31 cellular contexts compared by ENCODE assay signal in the genomic region with DNA sequence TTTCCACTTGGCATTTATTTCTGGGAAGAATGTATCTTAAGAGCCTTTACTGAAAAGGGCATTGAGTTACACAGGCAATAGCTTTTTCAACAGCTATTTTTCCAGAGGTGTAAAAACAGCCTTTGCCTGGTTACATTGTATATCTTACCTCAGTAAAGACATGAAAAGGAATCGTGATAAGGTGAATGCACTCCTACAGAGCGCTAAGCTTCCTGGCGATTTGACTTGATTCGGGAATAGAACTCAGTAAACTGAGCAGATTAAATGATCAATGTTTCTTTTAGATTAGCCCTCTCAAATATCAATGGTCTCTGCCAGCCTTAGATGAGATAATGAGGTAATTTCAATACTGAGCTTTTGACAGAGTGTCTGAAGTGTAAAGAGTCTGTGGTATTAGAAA.
"Had no signal": no experiment of that assay in that cellular context is flagged by ENCODE, and none has a peak within 500 bp of the region (broad histone marks: within the 10 kb centered on the region; RNA-seq: fewer than 3 reads in every experiment).

No MANE protein-coding gene starts in this region.

- H3K27me3 ChIP-seq: ascending aorta, cardiac muscle cell, Peyer's patch had no signal

- H3K27ac ChIP-seq: ascending aorta, cardiac muscle cell, Peyer's patch, WERI-Rb-1 had no signal

- H3K4me3 Mint-ChIP-seq: activated CD4-positive, alpha-beta T cell treated with anti-CD3 and anti-CD28 coated beads, Interleukin-2, amount 10 ng/mL, durations not matched to agents 24 days and 14 days; activated CD8-positive, alpha-beta T cell treated with anti-CD3 and anti-CD28 coated beads for 36 hours; activated naive CD4-positive, alpha-beta T cell treated with anti-CD3 and anti-CD28 coated beads, Interleukin-2, amount 50 U/mL, for 24 hours; activated naive CD8-positive, alpha-beta T cell treated with anti-CD3 and anti-CD28 coated beads, Interleukin-2, amount 10 ng/mL, durations not matched to agents 7 days and 5 days; activated T-cell treated with anti-CD3 and anti-CD28 coated beads, Interleukin-2, amount 50 U/mL, for 72 hours; activated T-helper 17 cell treated with anti-CD3 and anti-CD28 coated beads, Interleukin-2, amount 50 U/mL, for 72 hours; central memory CD8-positive, alpha-beta T cell; IgD-negative memory B cell had no signal

- H3K27ac Mint-ChIP-seq: activated CD4-positive, alpha-beta T cell treated with anti-CD3 and anti-CD28 coated beads, Interleukin-2, amount 10 ng/mL, durations not matched to agents 24 days and 14 days; activated CD8-positive, alpha-beta T cell treated with anti-CD3 and anti-CD28 coated beads for 36 hours; activated naive CD4-positive, alpha-beta T cell treated with anti-CD3 and anti-CD28 coated beads, Interleukin-2, amount 50 U/mL, for 24 hours; activated naive CD8-positive, alpha-beta T cell treated with anti-CD3 and anti-CD28 coated beads, Interleukin-2, amount 10 ng/mL, durations not matched to agents 7 days and 5 days; activated T-cell treated with anti-CD3 and anti-CD28 coated beads, Interleukin-2, amount 50 U/mL, for 72 hours; activated T-helper 17 cell treated with anti-CD3 and anti-CD28 coated beads, Interleukin-2, amount 50 U/mL, for 72 hours; IgD-negative memory B cell had no signal

- H3K4me1 Mint-ChIP-seq: activated CD4-positive, alpha-beta T cell treated with anti-CD3 and anti-CD28 coated beads, Interleukin-2, amount 10 ng/mL, durations not matched to agents 24 days and 14 days; activated naive CD4-positive, alpha-beta T cell treated with anti-CD3 and anti-CD28 coated beads, Interleukin-2, amount 50 U/mL, for 24 hours; activated naive CD8-positive, alpha-beta T cell treated with anti-CD3 and anti-CD28 coated beads, Interleukin-2, amount 10 ng/mL, durations not matched to agents 7 days and 5 days; activated T-helper 17 cell treated with anti-CD3 and anti-CD28 coated beads, Interleukin-2, amount 50 U/mL, for 72 hours had no signal

- H3K4me3 ChIP-seq: ascending aorta, cardiac muscle cell, Peyer's patch had no signal

- DNase-seq: activated CD4-positive, alpha-beta T cell treated with anti-CD3 and anti-CD28 coated beads, Interleukin-2, amount 10 ng/mL, durations not matched to agents 24 days and 14 days; activated CD4-positive, alpha-beta T cell treated with anti-CD3 and anti-CD28 coated beads, Interleukin-2, amount 50 U/mL, for 4 hours; activated CD4-positive, CD25-positive, alpha-beta regulatory T cell; activated CD8-positive, alpha-beta T cell treated with anti-CD3 and anti-CD28 coated beads for 36 hours; activated effector memory CD4-positive, alpha-beta T cell treated with anti-CD3 and anti-CD28 coated beads, Interleukin-2, amount 50 U/mL, for 16 hours; activated naive CD4-positive, alpha-beta T cell treated with Interleukin-2 at 50 U/mL for 16 hours; activated naive CD8-positive, alpha-beta T cell treated with anti-CD3 and anti-CD28 coated beads, Interleukin-2, amount 10 ng/mL, durations not matched to agents 7 days and 5 days; activated T-cell treated with anti-CD3 and anti-CD28 coated beads, Interleukin-2, amount 50 U/mL, for 1 hour; activated T-cell treated with anti-CD3 and anti-CD28 coated beads, Interleukin-2, amount 50 U/mL, for 72 hours; amygdala; Karpas-422; KBM-7; NCI-H1436 treated with DMSO at 0.1 percent for 48 hours; NCI-H1694 treated with DMSO at 0.1 percent for 48 hours; NCI-H2029; NCI-H2107; NCI-H446 treated with DMSO at 0.1 percent for 48 hours; NCI-H524; NK-92 treated with Interleukin-12 subunit alpha and Interleukin-12 subunit beta, amount 100 ng/mL, for 24 hours; PC-3; Peyer's patch; RPMI8226; SIG-M5; T1000; WERI-Rb-1 had no signal

- ATAC-seq: activated CD8-positive, alpha-beta T cell treated with anti-CD3 and anti-CD28 coated beads for 36 hours; activated T-cell treated with anti-CD3 and anti-CD28 coated beads, Interleukin-2, amount 50 U/mL, for 72 hours; activated T-helper 17 cell treated with anti-CD3 and anti-CD28 coated beads, Interleukin-2, amount 50 U/mL, for 72 hours; PC-3 had no signal

- H3K36me3 Mint-ChIP-seq: activated naive CD4-positive, alpha-beta T cell treated with anti-CD3 and anti-CD28 coated beads, Interleukin-2, amount 50 U/mL, for 24 hours; activated naive CD8-positive, alpha-beta T cell treated with anti-CD3 and anti-CD28 coated beads, Interleukin-2, amount 10 ng/mL, durations not matched to agents 7 days and 5 days; IgD-negative memory B cell had no signal

- H3K4me1 ChIP-seq: ascending aorta, Peyer's patch had no signal

- H3K36me3 ChIP-seq: ascending aorta, cardiac muscle cell, Peyer's patch, WERI-Rb-1 had no signal

- H3K27me3 Mint-ChIP-seq: activated CD4-positive, alpha-beta T cell treated with anti-CD3 and anti-CD28 coated beads, Interleukin-2, amount 10 ng/mL, durations not matched to agents 24 days and 14 days; activated CD8-positive, alpha-beta T cell treated with anti-CD3 and anti-CD28 coated beads for 36 hours had no signal
